12 cellular contexts compared by ENCODE assay signal in genomic region chr18:7926526-7926925, GRCh38.
DNase-seq lines count a peak whose midpoint lies in the region; ATAC-seq, FAIRE-seq and TF ChIP-seq lines count a peak whose summit lies in the region.
"Had no signal": no experiment of that assay in that cellular context is flagged by ENCODE, and none has a peak within 500 bp of the region (broad histone marks: within the 10 kb centered on the region; RNA-seq: fewer than 3 reads in every experiment).

No MANE protein-coding gene starts in this region.

- H3K79me2 ChIP-seq in H1 (ENCODE audit: control insufficient read depth in 1 of 2, insufficient read depth in 2 of 2, low read length in 2 of 2), result no peaks in the 10 kb centered on the region

- H2AK5ac ChIP-seq in H1 (ENCODE audit: low read depth, low read length), result no peak overlapping the region

- peaks cover 23% of the 10 kb centered on the region for H3K4me1 Mint-ChIP-seq in nephron

- TF ChIP-seq EP300 in H1 (IDR thresholded peaks at IDR 0.05; ENCODE audit: borderline replicate concordance in 1 of 2, low read depth in 2 of 2, low read length in 2 of 2), result no peak

- no peak overlapping the region for H2BK120ac ChIP-seq in H1 (replicated peaks; ENCODE audit: low read depth, low read length)

- H2BK20ac ChIP-seq in H1 (ENCODE audit: low read length), result no peak overlapping the region

- no peak overlapping the region for H4K5ac ChIP-seq in H1 (ENCODE audit: insufficient read length, low read depth, low read length)

- no peak overlapping the region for H3K4me2 ChIP-seq in H1 (ENCODE audit: insufficient read depth in 1 of 2, low read depth in 2 of 2, low read length in 2 of 2)

- POLR2A ChIA-PET in H1 (lab: Charles Lee; ENCODE audit: partially characterized antibody), result no interaction called here

- H3K79me1 ChIP-seq in H1 (ENCODE audit: low read depth, low read length), result no peaks in the 10 kb centered on the region

- no peak overlapping the region for H3K14ac ChIP-seq in H1 (ENCODE audit: insufficient read length)

- no peak overlapping the region for H3K56ac ChIP-seq in H1 (replicated peaks; ENCODE audit: insufficient read length, low read depth, low read length)

- H4K20me1 ChIP-seq in H1 (replicated peaks in 1 of 2; ENCODE audit: control insufficient read depth in 1 of 2, insufficient read depth in 2 of 2, low read length in 2 of 2), result no peaks in the 10 kb centered on the region

- TF ChIP-seq CTCF in H1 (IDR thresholded peaks at IDR 0.05; ENCODE audit: control extremely low read depth in 1 of 3, insufficient read depth in 1 of 3, low read depth in 1 of 3, low read length in 3 of 3) (peak in 2 of 3 experiments; percentile 29 to 55; a peak in 2 of 4 replicates), nephron (IDR thresholded peaks at IDR 0.05; ENCODE audit: unreplicated experiment in 3 of 3) (peak; percentile 42 to 59 (median 43))

- no peak overlapping the region for H3K18ac ChIP-seq in H1 (ENCODE audit: extremely low read depth, low read length)

- no peak overlapping the region for H3K9ac ChIP-seq in H1 (replicated peaks in 1 of 4; ENCODE audit: extremely low read depth in 1 of 4, low read depth in 3 of 4, low read length in 3 of 4)

- DNase-seq in H7, result peak; percentile 66
- DNase-seq in NCI-H510A (lab: John Stamatoyannopoulos, UW), result peak; percentile 62
- DNase-seq in H1 (ENCODE audit: low read depth in 1 of 2, low spot score in 2 of 2), result no peak
- DNase-seq in sciatic nerve (ENCODE audit: low spot score), result no peak
- no peak for DNase-seq in GM19239 (ENCODE audit: insufficient read length, low spot score)
- DNase-seq: KG1, sigmoid colon had no signal

- intact Hi-C loops in sciatic nerve (cut with DNase I), result no loop called here

- no peak overlapping the region for H3K23ac ChIP-seq in H1 (ENCODE audit: insufficient read length)

- CTCF ChIA-PET in H1 (lab: Charles Lee; ENCODE audit: partially characterized antibody), result interaction anchor here (0.6 to 2.2 kb wide), 24 partner anchors 10 to 654 kb away, joined by 3 to 12 read pairs (median 4); partner anchors contain the start of gene PTPRM

- H3K4me3 Mint-ChIP-seq in nephron, result no peak overlapping the region

- TF ChIP-seq RAD21 in H1 (IDR thresholded peaks at IDR 0.05 in 1 of 2, conservative IDR thresholded peaks at IDR 0.05 in 1 of 2; ENCODE audit: low read depth in 2 of 2, low read length in 2 of 2), result peak; percentile 45 to 55

- no peak overlapping the region for H2AFZ ChIP-seq in H1 (ENCODE audit: low read length)

- H3K27ac Mint-ChIP-seq in nephron, result peak overlapping the region; percentile 20 to 86 (median 64)

- no peaks in the 10 kb centered on the region for H3K23me2 ChIP-seq in H1 (ENCODE audit: low read depth, low read length)

- H3K36me3 ChIP-seq in H7 (replicated peaks; ENCODE audit: control insufficient read depth, insufficient read depth, low read length) (no peaks in the 10 kb centered on the region), H1 (ENCODE audit: control insufficient read depth in 2 of 4, insufficient read depth in 4 of 4, low read length in 3 of 4) (no peaks in the 10 kb centered on the region)
- H3K36me3 ChIP-seq: sigmoid colon had no signal

- no peaks in the 10 kb centered on the region for H3K4me1 ChIP-seq in H1 (replicated peaks in 1 of 4; ENCODE audit: control insufficient read depth in 3 of 4, insufficient read depth in 4 of 4, low read length in 3 of 4)

- no peak overlapping the region for H2BK5ac ChIP-seq in H1 (ENCODE audit: low read depth, low read length)

- H3K4me3 ChIP-seq in H7 (ENCODE audit: insufficient read depth, low read depth, low read length), result no peak overlapping the region
- H3K4me3 ChIP-seq in H1 (ENCODE audit: extremely low read depth in 1 of 4, insufficient read depth in 2 of 4, low read depth in 3 of 4, low read length in 4 of 4), result no peak overlapping the region
- H3K4me3 ChIP-seq: sigmoid colon had no signal

- H3K4ac ChIP-seq in H1 (replicated peaks; ENCODE audit: insufficient read length, low read depth, low read length), result no peak overlapping the region

- no peak overlapping the region for H2BK15ac ChIP-seq in H1 (ENCODE audit: low read length)

- H4K8ac ChIP-seq in H1 (ENCODE audit: extremely low read depth, insufficient read depth, low read length), result no peak overlapping the region

- H2BK12ac ChIP-seq in H1 (ENCODE audit: low read depth, low read length), result no peak overlapping the region

- no peak overlapping the region for H4K91ac ChIP-seq in H1 (replicated peaks; ENCODE audit: insufficient read length, low read length)

- WGBS in H1 (ENCODE audit: extremely low coverage in 1 of 2, insufficient coverage in 1 of 2, insufficient read length in 1 of 2, insufficient replicate concordance in 2 of 2, low coverage in 1 of 2, low lambda C conversion rate in 2 of 2, missing lambda C conversion rate in 1 of 2), 2 experiments, result 66% methylated on average over 4 of the region's 4 CpGs; no CpG with 5 or more reads in 1 of the 2 experiments

- no peaks in the 10 kb centered on the region for H3K36me3 Mint-ChIP-seq in nephron (ENCODE audit: low read depth)

- ATAC-seq in GM18858 (IDR thresholded peaks at IDR 0.05; ENCODE audit: unreplicated experiment) (no peak), HG02759 (IDR thresholded peaks at IDR 0.05; ENCODE audit: unreplicated experiment) (no peak), sciatic nerve (no peak)
- ATAC-seq: Right ventricle myocardium inferior had no signal

- no peaks in the 10 kb centered on the region for H3K9me3 ChIP-seq in H1 (ENCODE audit: insufficient read depth in 2 of 2, low read depth in 1 of 2, low read length in 1 of 2)
- H3K9me3 ChIP-seq: sigmoid colon had no signal

- peaks cover 5% of the 10 kb centered on the region for H3K9me3 Mint-ChIP-seq in nephron

- FAIRE-seq in H1 (lab: Jason Lieb, UNC) (no peak), GM19239 (lab: Jason Lieb, UNC) (no peak)
- FAIRE-seq: G401.6 had no signal

- TF ChIP-seq POLR2A in H1 (IDR thresholded peaks at IDR 0.05; ENCODE audit: control extremely low read depth in 1 of 2, low read depth in 2 of 2, low read length in 2 of 2), result no peak

- H3K27me3 ChIP-seq in H7 (ENCODE audit: control insufficient read depth, insufficient read depth, low read length) (no peaks in the 10 kb centered on the region), H1 (replicated peaks in 1 of 4; ENCODE audit: control insufficient read depth in 3 of 4, extremely low read depth in 1 of 4, insufficient read depth in 3 of 4, low read length in 3 of 4) (no peaks in the 10 kb centered on the region)
- H3K27me3 ChIP-seq: sigmoid colon had no signal

- no peak overlapping the region for H3K27ac ChIP-seq in H1 (ENCODE audit: low read depth, low read length)

- H3K27me3 Mint-ChIP-seq in nephron (ENCODE audit: low read depth), result no peaks in the 10 kb centered on the region

TF ChIP-seq in H1, 55 proteins besides CTCF, POLR2A, EP300 and RAD21:
- TF ChIP-seq TBP (IDR thresholded peaks at IDR 0.05; ENCODE audit: low read depth, low read length), result no peak
- TF ChIP-seq TCF12 (IDR thresholded peaks at IDR 0.05; ENCODE audit: low read depth, low read length), result no peak
- no peak for TF ChIP-seq ATF2 (IDR thresholded peaks at IDR 0.05; ENCODE audit: low read length)
- no peak for TF ChIP-seq SP4 (IDR thresholded peaks at IDR 0.05; ENCODE audit: low read length)
- no peak for TF ChIP-seq GTF2F1 (IDR thresholded peaks at IDR 0.05; ENCODE audit: borderline replicate concordance, low read depth, low read length)
- no peak for TF ChIP-seq RFX5 (IDR thresholded peaks at IDR 0.05; ENCODE audit: borderline replicate concordance, low read depth, low read length)
- no peak for TF ChIP-seq HDAC2 (IDR thresholded peaks at IDR 0.05; ENCODE audit: borderline replicate concordance in 1 of 2, low read depth in 2 of 2, low read length in 2 of 2)
- no peak for TF ChIP-seq KDM5A (IDR thresholded peaks at IDR 0.05; ENCODE audit: low read length)
- no peak for TF ChIP-seq BRCA1 (IDR thresholded peaks at IDR 0.05; ENCODE audit: low read depth, low read length)
- TF ChIP-seq FOSL1 (IDR thresholded peaks at IDR 0.05; ENCODE audit: insufficient read depth, low read depth, low read length), result no peak
- no peak for TF ChIP-seq ZNF274 (IDR thresholded peaks at IDR 0.05; ENCODE audit: borderline replicate concordance, extremely low read depth, low read length)
- no peak for TF ChIP-seq SIRT6 (IDR thresholded peaks at IDR 0.05; ENCODE audit: low read length)
- TF ChIP-seq BACH1 (IDR thresholded peaks at IDR 0.05; ENCODE audit: low read length), result no peak
- no peak for TF ChIP-seq JUND (IDR thresholded peaks at IDR 0.05; ENCODE audit: low read length)
- TF ChIP-seq SRF (IDR thresholded peaks at IDR 0.05; ENCODE audit: low read depth, low read length), result no peak
- TF ChIP-seq CBX5 (IDR thresholded peaks at IDR 0.05; ENCODE audit: low read depth, low read length), result no peak
- no peak for TF ChIP-seq CBX8 (IDR thresholded peaks at IDR 0.05; ENCODE audit: borderline replicate concordance, low read depth, low read length)

Comparison
In these comparisons a context has a peak if more than half of its experiments do, and no peak if none do; other contexts are left out.
1. DNase-seq: peak in H7 (single experiment) and NCI-H510A (single experiment); none in H1 (0 of 2), sciatic nerve (single experiment) and GM19239 (single experiment).